10 cellular contexts compared by ENCODE assay signal in genomic region chrX:31604629-31605221, GRCh38.
DNase-seq lines count a peak whose midpoint lies in the region; ATAC-seq, FAIRE-seq and TF ChIP-seq lines count a peak whose summit lies in the region.
"Had no signal": no experiment of that assay in that cellular context is flagged by ENCODE, and none has a peak within 500 bp of the region (broad histone marks: within the 10 kb centered on the region; RNA-seq: fewer than 3 reads in every experiment).

No MANE protein-coding gene starts in this region.

- H3K36me3 ChIP-seq in GM12878 (ENCODE audit: control insufficient read depth in 2 of 2, insufficient read depth in 2 of 2, low read length in 1 of 2) (no peaks in the 10 kb centered on the region), small intestine (ENCODE audit: control insufficient read depth in 2 of 2, insufficient read depth in 2 of 2, low read length in 2 of 2) (no peaks in the 10 kb centered on the region)
- H3K36me3 ChIP-seq: neutrophil, WERI-Rb-1 had no signal

- H4K20me1 ChIP-seq in GM12878 (ENCODE audit: control insufficient read depth, insufficient read depth): no peaks in the 10 kb centered on the region

- POLR2A ChIA-PET in GM12878 (lab: Charles Lee): no interaction called here

- SMC1A ChIA-PET in GM12878 (lab: Charles Lee; ENCODE audit: uncharacterized antibody, unreplicated experiment): interaction anchor here (0.8 kb wide), 1 partner anchor 15 kb away, joined by 3 read pairs; no protein-coding TSS in a partner anchor

- in situ Hi-C loops in GM12878 (cut with MboI): no loop called here

- ATAC-seq in GM19023 (IDR thresholded peaks at IDR 0.05; ENCODE audit: unreplicated experiment) (peak; percentile 73), GM21825 (IDR thresholded peaks at IDR 0.05; ENCODE audit: unreplicated experiment) (peak; percentile 75), HG03342 (IDR thresholded peaks at IDR 0.05; ENCODE audit: unreplicated experiment) (peak; percentile 81), GM12878 (peak; percentile 94)

- RAD21 ChIA-PET in GM12878 (lab: Charles Lee; ENCODE audit: unreplicated experiment): no interaction called here

- no peak for TF ChIP-seq POLR2A in GM12878 (IDR thresholded peaks at IDR 0.05; ENCODE audit: low read depth, low read length)

- WGBS in GM12878 (ENCODE audit: insufficient coverage, insufficient replicate concordance, low lambda C conversion rate, missing lambda C conversion rate): 0% methylated on average over 3 of the region's 3 CpGs
- 56 to 83% (median 74%) methylated on average over 3 of the region's 3 CpGs for WGBS in small intestine, 3 donors

- CTCF ChIA-PET in GM12878 (lab: Yijun Ruan, JAX): interaction anchor here (0.6 to 1.3 kb wide), 2 partner anchors 12 to 52 kb away, joined by 3 to 4 read pairs; no protein-coding TSS in a partner anchor

- H3K9me3 ChIP-seq in GM12878 (replicated peaks; ENCODE audit: control insufficient read depth, insufficient read depth, low read length) (no peaks in the 10 kb centered on the region), small intestine (ENCODE audit: control insufficient read depth, low read depth) (no peaks in the 10 kb centered on the region)
- H3K9me3 ChIP-seq: neutrophil had no signal

- TF ChIP-seq RAD21 in GM12878 (IDR thresholded peaks at IDR 0.05; ENCODE audit: insufficient read depth, low read depth, low read length): no peak

- no peak overlapping the region for H3K9ac ChIP-seq in GM12878 (ENCODE audit: control insufficient read depth, insufficient read depth, low read length)

- no peak overlapping the region for H3K27ac ChIP-seq in GM12878 (ENCODE audit: control insufficient read depth, insufficient read depth)
- no peak overlapping the region for H3K27ac ChIP-seq in small intestine (ENCODE audit: low read depth in 1 of 2, low read length in 1 of 2)
- H3K27ac ChIP-seq: neutrophil, WERI-Rb-1 had no signal

- H2AFZ ChIP-seq in GM12878 (ENCODE audit: control insufficient read depth, low read depth, low read length): no peak overlapping the region

- no TSS peak for BruUV-seq in GM12878 (replicated peaks; lab: Mats Ljungman, UMichigan)

- no peaks in the 10 kb centered on the region for H3K79me2 ChIP-seq in GM12878 (ENCODE audit: control insufficient read depth, insufficient read depth, low read length)

- no peak overlapping the region for H3K4me2 ChIP-seq in GM12878 (ENCODE audit: control insufficient read depth, insufficient read depth)

- DNase-seq in GM12878 (ENCODE audit: low read depth, low spot score): peak; percentile 51
- DNase-seq in mesenteric fat pad (ENCODE audit: low spot score): no peak
- DNase-seq in small intestine: no peak
- DNase-seq in NK-92 treated with Interleukin-12 subunit alpha and Interleukin-12 subunit beta, amount 100 ng/mL, for 24 hours (lab: John Stamatoyannopoulos, UW): no peak
- DNase-seq: activated T-cell treated with anti-CD3 and anti-CD28 coated beads for 4 hours, WERI-Rb-1 had no signal

- no peak overlapping the region for H3K4me3 ChIP-seq in GM12878
- no peak overlapping the region for H3K4me3 ChIP-seq in small intestine (ENCODE audit: low read depth in 1 of 2, low read length in 2 of 2)

- FAIRE-seq in GM12878 (lab: Jason Lieb, UNC) (peak; percentile 61), small intestine (lab: Jason Lieb, UNC) (no peak)

- intact Hi-C loops in GM12878 (cut with micrococcal nuclease; ENCODE audit: unreplicated experiment): no loop called here

- peak; percentile 82 to 84; a peak in 3 of 4 replicates for TF ChIP-seq EP300 in GM12878 (IDR thresholded peaks at IDR 0.05; ENCODE audit: borderline replicate concordance in 1 of 2, control insufficient read depth in 1 of 2, low read depth in 2 of 2, low read length in 2 of 2)

- no peak for TF ChIP-seq CTCF in GM12878 (IDR thresholded peaks at IDR 0.05 in 2 of 3, conservative IDR thresholded peaks at IDR 0.05 in 1 of 3; ENCODE audit: control insufficient read depth in 2 of 3, extremely low read depth in 1 of 3, insufficient read depth in 1 of 3, low read depth in 3 of 3, low read length in 3 of 3)

- H3K27me3 ChIP-seq in GM12878 (replicated peaks in 1 of 2; ENCODE audit: control insufficient read depth in 2 of 2, insufficient read depth in 2 of 2, low read length in 1 of 2) (no peaks in the 10 kb centered on the region), small intestine (ENCODE audit: control insufficient read depth in 2 of 2, insufficient read depth in 2 of 2, low read length in 2 of 2) (no peaks in the 10 kb centered on the region)
- H3K27me3 ChIP-seq: neutrophil had no signal

- H3K4me1 ChIP-seq in GM12878 (ENCODE audit: control insufficient read depth, insufficient read depth, low read length) (no peaks in the 10 kb centered on the region), small intestine (ENCODE audit: control insufficient read depth in 2 of 2, insufficient read depth in 1 of 2, low read depth in 1 of 2, low read length in 1 of 2) (no peaks in the 10 kb centered on the region)

TF ChIP-seq in GM12878, 131 proteins besides CTCF, POLR2A, EP300 and RAD21 (continues in another document):
- no peak for TF ChIP-seq ZNF384 (IDR thresholded peaks at IDR 0.05; ENCODE audit: borderline replicate concordance, low read depth, low read length)
- peak; percentile 89 for TF ChIP-seq ZNF217 (IDR thresholded peaks at IDR 0.05)
- peak; percentile 84 for TF ChIP-seq JUNB (IDR thresholded peaks at IDR 0.05)
- no peak for TF ChIP-seq CHD1 (IDR thresholded peaks at IDR 0.05; ENCODE audit: low read depth, low read length)
- TF ChIP-seq POLR2AphosphoS5 (IDR thresholded peaks at IDR 0.05; ENCODE audit: low read length): no peak
- no peak for TF ChIP-seq KLF5 (IDR thresholded peaks at IDR 0.05; ENCODE audit: partially characterized antibody)
- no peak for TF ChIP-seq WRNIP1 (IDR thresholded peaks at IDR 0.05; ENCODE audit: borderline replicate concordance, low read depth, low read length)
- peak; percentile 95 for TF ChIP-seq DPF2 (IDR thresholded peaks at IDR 0.05)
- TF ChIP-seq NKRF (conservative IDR thresholded peaks at IDR 0.05): no peak
- TF ChIP-seq ETV6 (conservative IDR thresholded peaks at IDR 0.05 in 1 of 2, IDR thresholded peaks at IDR 0.05 in 1 of 2; ENCODE audit: borderline replicate concordance in 1 of 2, low read depth in 1 of 2): no peak
- TF ChIP-seq ZNF592 (IDR thresholded peaks at IDR 0.05): 0 out of 2 replicates have a peak, but pooled peaks have one; percentile 53
- TF ChIP-seq SMAD1 (IDR thresholded peaks at IDR 0.05; ENCODE audit: low read depth, partially characterized antibody): peak; percentile 43
- TF ChIP-seq CHD2 (IDR thresholded peaks at IDR 0.05; ENCODE audit: borderline replicate concordance, low read depth, low read length): no peak
- TF ChIP-seq RB1 (IDR thresholded peaks at IDR 0.05; ENCODE audit: borderline replicate concordance): no peak
- TF ChIP-seq MYC (IDR thresholded peaks at IDR 0.05; ENCODE audit: insufficient read depth, insufficient read length, insufficient replicate concordance, low read length, severe bottlenecking): no peak
- TF ChIP-seq TAF1 (IDR thresholded peaks at IDR 0.05; ENCODE audit: borderline replicate concordance, low read depth, low read length): no peak
